ENCODE assay signal across 20 cellular contexts in genomic region chr18:70522183-70522582, GRCh38.
"Had no signal": no experiment of that assay in that cellular context is flagged by ENCODE, and none has a peak within 500 bp of the region (broad histone marks: within the 10 kb centered on the region; RNA-seq: fewer than 3 reads in every experiment).

No MANE protein-coding gene starts in this region.

- DNase-seq: activated CD4-positive, alpha-beta memory T cell treated with anti-CD3 and anti-CD28 coated beads, Interleukin-2, amount 10 ng/mL, durations not matched to agents 7 days and 5 days; activated CD4-positive, alpha-beta T cell treated with anti-CD3 and anti-CD28 coated beads for 36 hours; activated CD4-positive, alpha-beta T cell treated with anti-CD3 and anti-CD28 coated beads, Interleukin-2, amount 50 U/mL, for 1 hour; activated gamma-delta T cell; activated naive CD4-positive, alpha-beta T cell treated with anti-CD3 and anti-CD28 coated beads, Interleukin-2, amount 10 ng/mL, durations not matched to agents 7 days and 5 days; activated naive CD8-positive, alpha-beta T cell treated with anti-CD3 and anti-CD28 coated beads for 36 hours; activated T-cell treated with anti-CD3 and anti-CD28 coated beads for 4 hours; activated T-cell treated with anti-CD3 and anti-CD28 coated beads, Interleukin-2, amount 50 U/mL, for 48 hours; brain microvascular endothelial cell; cerebellar nuclear complex; KG1; NCI-H1048; NCI-H1436 treated with DMSO at 0.1 percent for 48 hours; NCI-H1930; NCI-H2171; NCI-H226; NCI-H82; SIG-M5; T-helper 1 cell; WERI-Rb-1 had no signal
